8 cellular contexts compared by ENCODE assay signal in the genomic region with DNA sequence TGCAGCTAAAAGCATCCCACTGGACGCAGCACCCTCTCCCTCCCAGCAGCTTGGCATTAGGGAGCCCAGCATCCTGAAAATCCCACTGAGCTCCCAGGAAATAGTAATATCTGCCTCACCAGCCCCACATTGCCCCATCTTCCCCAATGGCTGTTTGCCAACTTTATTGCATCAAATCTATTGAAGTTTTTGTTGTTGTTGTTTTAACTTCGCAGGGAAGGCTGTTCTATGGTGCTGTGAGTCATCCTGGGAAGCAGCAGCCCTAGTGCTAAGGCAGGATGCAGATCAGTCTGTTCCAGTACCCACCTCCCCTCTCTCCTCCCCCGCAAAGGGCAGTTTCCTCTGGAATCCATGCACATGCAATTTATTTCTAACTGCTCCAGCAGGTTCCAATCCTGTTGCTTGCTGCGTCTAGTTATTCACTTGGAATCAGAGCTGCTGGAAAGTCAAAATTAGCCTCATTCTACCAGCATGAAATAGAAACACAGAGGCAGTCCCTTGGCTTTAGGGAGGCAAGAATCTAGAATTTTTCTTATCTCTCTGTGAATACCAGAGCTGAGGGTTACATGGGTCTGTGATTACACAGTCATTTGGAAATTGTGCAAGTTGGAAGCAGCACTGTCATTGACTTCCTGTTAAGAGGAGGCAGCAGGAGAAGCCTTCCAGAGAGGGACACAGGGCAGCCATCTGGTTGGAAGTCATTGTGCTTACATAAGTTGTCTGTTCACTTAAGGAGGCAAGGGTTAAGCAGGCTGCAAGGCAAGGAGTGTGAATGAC.
DNase-seq lines count a peak whose midpoint lies in the region; ATAC-seq lines count a peak whose summit lies in the region.

No MANE protein-coding gene starts in this region.

- DNase-seq in CD1c-positive myeloid dendritic cell (ENCODE audit: extremely low spot score) (peak; percentile 39), NOMO-1 treated with DMSO at 0.1 percent for 48 hours (lab: John Stamatoyannopoulos, UW; ENCODE audit: unreplicated experiment) (peak; percentile 59), epithelial cell of prostate (ENCODE audit: low read depth, low spot score) (peak; percentile 62), myocyte (ENCODE audit: low read depth) (peak; percentile 43), NK-92 (lab: John Stamatoyannopoulos, UW; ENCODE audit: unreplicated experiment) (no peak), COR-L47 (lab: John Stamatoyannopoulos, UW) (no peak)

- ATAC-seq in HG03439 (IDR thresholded peaks at IDR 0.05; ENCODE audit: unreplicated experiment) = no peak
- ATAC-seq in HG03432 (IDR thresholded peaks at IDR 0.05; ENCODE audit: unreplicated experiment) = no peak

- peak overlapping the region; percentile 72 for H3K27ac ChIP-seq in epithelial cell of prostate

Comparison
In these comparisons a context has a peak if more than half of its experiments do, and no peak if none do; other contexts are left out.
1. DNase-seq: peak in CD1c-positive myeloid dendritic cell (single experiment), NOMO-1 treated with DMSO at 0.1 percent for 48 hours (single experiment), epithelial cell of prostate (single experiment) and myocyte (single experiment); none in NK-92 (single experiment) and COR-L47 (single experiment).